ENCODE assay signal across 34 cellular contexts in the genomic region with DNA sequence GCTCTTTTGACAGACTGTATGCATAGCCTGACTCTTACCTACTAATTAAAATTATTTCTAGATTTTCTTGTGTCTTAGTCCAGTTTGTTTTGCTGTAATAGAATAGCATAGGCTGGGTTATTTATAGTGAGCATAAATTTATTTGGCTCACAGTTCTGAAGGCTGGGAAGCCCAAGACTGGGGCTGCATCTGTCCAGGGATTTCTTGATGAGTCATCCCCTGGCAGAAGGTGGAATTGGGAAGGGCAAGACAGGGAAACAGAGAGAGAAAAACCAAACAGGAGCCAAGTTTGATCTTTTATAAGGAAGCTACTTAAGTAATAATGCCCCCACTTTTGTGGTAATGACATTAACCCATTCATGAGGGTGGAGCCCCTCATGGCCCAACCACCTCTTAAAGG.
DNase-seq lines count a peak whose midpoint lies in the region; ATAC-seq and TF ChIP-seq lines count a peak whose summit lies in the region.
"Had no signal": no experiment of that assay in that cellular context is flagged by ENCODE, and none has a peak within 500 bp of the region (broad histone marks: within the 10 kb centered on the region; RNA-seq: fewer than 3 reads in every experiment).

No MANE protein-coding gene starts in this region.

- H3K27ac ChIP-seq in SU-DHL-6 (ENCODE audit: low read depth, low read length) (no peak overlapping the region), neural progenitor cell (no peak overlapping the region)
- no peak overlapping the region for H3K27ac ChIP-seq in CD8-positive, alpha-beta T cell (ENCODE audit: low read depth, low read length)
- H3K27ac ChIP-seq: 22Rv1, brain microvascular endothelial cell, C4-2B, KMS-11, pancreas, Peyer's patch, spleen, testis, VCaP had no signal

- peaks cover 6% of the 10 kb centered on the region for H3K4me1 Mint-ChIP-seq in neural progenitor cell
- H3K4me1 Mint-ChIP-seq in CD8-positive, alpha-beta T cell (ENCODE audit: low read depth): no peaks in the 10 kb centered on the region
- H3K4me1 Mint-ChIP-seq: activated CD4-positive, alpha-beta T cell treated with anti-CD3 and anti-CD28 coated beads for 36 hours; immature natural killer cell had no signal

- H2AFZ ChIP-seq in SU-DHL-6 (ENCODE audit: low read depth, low read length, severe bottlenecking): peak overlapping the region; percentile 62
- no peak overlapping the region for H2AFZ ChIP-seq in neural progenitor cell (replicated peaks)

- H3K4me3 ChIP-seq in MG63 (no peak overlapping the region), SU-DHL-6 (ENCODE audit: insufficient read depth, low read length, poor library complexity, severe bottlenecking) (no peak overlapping the region), neural progenitor cell (no peak overlapping the region)
- H3K4me3 ChIP-seq in CD8-positive, alpha-beta T cell (ENCODE audit: low read depth, low read length): no peak overlapping the region
- H3K4me3 ChIP-seq: pancreas, Peyer's patch, spleen, testis had no signal

- H3K79me2 ChIP-seq in SU-DHL-6 (ENCODE audit: insufficient read depth, low read length) (no peaks in the 10 kb centered on the region), neural progenitor cell (ENCODE audit: low read depth) (no peaks in the 10 kb centered on the region)

- ATAC-seq in CD8-positive, alpha-beta T cell: no peak
- ATAC-seq: activated CD4-positive, alpha-beta T cell treated with anti-CD3 and anti-CD28 coated beads for 36 hours; activated CD8-positive, alpha-beta T cell treated with anti-CD3 and anti-CD28 coated beads, Interleukin-2, amount 10 ng/mL, durations not matched to agents 7 days and 5 days; left colon; pancreas; right cardiac atrium had no signal

- H3F3A ChIP-seq in SU-DHL-6 (ENCODE audit: insufficient read depth) (no peaks in the 10 kb centered on the region), neural progenitor cell (ENCODE audit: low read depth) (no peaks in the 10 kb centered on the region)

- H3K4me1 ChIP-seq in neural progenitor cell: peaks cover 8% of the 10 kb centered on the region
- H3K4me1 ChIP-seq in CD8-positive, alpha-beta T cell (ENCODE audit: insufficient read depth, low read length): no peaks in the 10 kb centered on the region
- H3K4me1 ChIP-seq: pancreas, Peyer's patch, spleen, testis had no signal

- H3K36me3 ChIP-seq in MG63 (no peaks in the 10 kb centered on the region), SU-DHL-6 (ENCODE audit: low read length) (no peaks in the 10 kb centered on the region), neural progenitor cell (no peaks in the 10 kb centered on the region)
- no peaks in the 10 kb centered on the region for H3K36me3 ChIP-seq in CD8-positive, alpha-beta T cell (ENCODE audit: insufficient read depth, low read length)
- H3K36me3 ChIP-seq: brain microvascular endothelial cell, pancreas, Peyer's patch, spleen had no signal

- H3K9ac ChIP-seq in SU-DHL-6 (ENCODE audit: low read length) (no peak overlapping the region), neural progenitor cell (no peak overlapping the region)
- H3K9ac ChIP-seq: KMS-11 had no signal

- H3K27me3 ChIP-seq in MG63 (no peaks in the 10 kb centered on the region), SU-DHL-6 (ENCODE audit: low read length) (no peaks in the 10 kb centered on the region), neural progenitor cell (no peaks in the 10 kb centered on the region)
- no peaks in the 10 kb centered on the region for H3K27me3 ChIP-seq in CD8-positive, alpha-beta T cell (ENCODE audit: insufficient read depth, low read length)
- H3K27me3 ChIP-seq: brain microvascular endothelial cell, pancreas, Peyer's patch, spleen, testis had no signal

- H3K36me3 Mint-ChIP-seq in neural progenitor cell: no peaks in the 10 kb centered on the region
- H3K36me3 Mint-ChIP-seq in CD8-positive, alpha-beta T cell: no peaks in the 10 kb centered on the region
- H3K36me3 Mint-ChIP-seq: immature natural killer cell had no signal

- no peak for TF ChIP-seq CTCF in SU-DHL-6 (IDR thresholded peaks at IDR 0.05; ENCODE audit: insufficient read depth, low read length, poor library complexity, severe bottlenecking)
- TF ChIP-seq CTCF in neural progenitor cell (IDR thresholded peaks at IDR 0.05): no peak
- TF ChIP-seq CTCF in CD8-positive, alpha-beta T cell (IDR thresholded peaks at IDR 0.05): no peak

- H3K4me2 ChIP-seq in SU-DHL-6 (ENCODE audit: low read depth, low read length, poor library complexity, severe bottlenecking) (no peak overlapping the region), neural progenitor cell (no peak overlapping the region)
- H3K4me2 ChIP-seq: KMS-11 had no signal

- no peak overlapping the region for H3K4me3 Mint-ChIP-seq in neural progenitor cell
- H3K4me3 Mint-ChIP-seq in CD8-positive, alpha-beta T cell: no peak overlapping the region
- H3K4me3 Mint-ChIP-seq: activated CD4-positive, alpha-beta T cell treated with anti-CD3 and anti-CD28 coated beads for 36 hours; activated CD8-positive, alpha-beta T cell treated with anti-CD3 and anti-CD28 coated beads, Interleukin-2, amount 10 ng/mL, durations not matched to agents 7 days and 5 days; activated naive CD4-positive, alpha-beta T cell treated with anti-CD3 and anti-CD28 coated beads for 36 hours; immature natural killer cell; nephron; stimulated activated naive CD8-positive, alpha-beta T cell treated with anti-CD3 and anti-CD28 coated beads, Interleukin-15, Interleukin-2, amounts not matched to agents 100 ng/mL and 50 ng/mL, for 24 hours had no signal

- peak overlapping the region; percentile 35 for H3K27ac Mint-ChIP-seq in neural progenitor cell
- H3K27ac Mint-ChIP-seq in CD8-positive, alpha-beta T cell: no peak overlapping the region
- H3K27ac Mint-ChIP-seq: activated CD4-positive, alpha-beta T cell treated with anti-CD3 and anti-CD28 coated beads for 36 hours; activated CD8-positive, alpha-beta T cell treated with anti-CD3 and anti-CD28 coated beads, Interleukin-2, amount 10 ng/mL, durations not matched to agents 7 days and 5 days; activated naive CD4-positive, alpha-beta T cell treated with anti-CD3 and anti-CD28 coated beads for 36 hours; immature natural killer cell; nephron; stimulated activated naive CD8-positive, alpha-beta T cell treated with anti-CD3 and anti-CD28 coated beads, Interleukin-15, Interleukin-2, amounts not matched to agents 100 ng/mL and 50 ng/mL, for 24 hours had no signal

- intact Hi-C loops in CD8-positive, alpha-beta T cell (cut with DNase I, micrococcal nuclease): no loop called here

- DNase-seq in DMS53 (lab: John Stamatoyannopoulos, UW) (peak; percentile 38), DMS53 treated with DMSO at 0.1 percent for 48 hours (lab: John Stamatoyannopoulos, UW; ENCODE audit: unreplicated experiment) (no peak), MG63 (peak; percentile 31), neural progenitor cell (ENCODE audit: low spot score) (no peak), putamen (ENCODE audit: low spot score) (no peak)
- no peak for DNase-seq in effector CD8-positive, alpha-beta T cell (lab: John Stamatoyannopoulos, UW)
- DNase-seq in CD8-positive, alpha-beta T cell: no peak
- DNase-seq: activated CD4-positive, alpha-beta T cell treated with anti-CD3 and anti-CD28 coated beads for 36 hours; activated CD8-positive, alpha-beta T cell treated with anti-CD3 and anti-CD28 coated beads, Interleukin-2, amount 10 ng/mL, durations not matched to agents 7 days and 5 days; activated naive CD4-positive, alpha-beta T cell treated with anti-CD3 and anti-CD28 coated beads for 36 hours; brain microvascular endothelial cell; EL; immature natural killer cell; left colon; mammary epithelial cell; NCI-H1417 treated with DMSO at 0.1 percent for 48 hours; NCI-H2029 treated with DMSO at 0.1 percent for 48 hours; NCI-H510A treated with DMSO at 0.1 percent for 48 hours; pancreas; Peyer's patch; right cardiac atrium; SHP77 treated with DMSO at 0.1 percent for 48 hours; spleen; stimulated activated CD8-positive, alpha-beta memory T cell treated with anti-CD3 and anti-CD28 coated beads, Interleukin-4, amount 100 ng/mL, for 48 hours; SW 1271; T-helper 9 cell; testis had no signal

- POLR2A ChIA-PET in CD8-positive, alpha-beta T cell (lab: Charles Lee): no interaction called here

- H4K20me1 ChIP-seq in SU-DHL-6 (ENCODE audit: low read depth, low read length): no peaks in the 10 kb centered on the region
- H4K20me1 ChIP-seq in neural progenitor cell (ENCODE audit: low read depth): no peaks in the 10 kb centered on the region

- H3K9me3 ChIP-seq in MG63 (no peaks in the 10 kb centered on the region), SU-DHL-6 (ENCODE audit: insufficient read depth, low read length) (no peaks in the 10 kb centered on the region), neural progenitor cell (ENCODE audit: low read depth) (no peaks in the 10 kb centered on the region)
- H3K9me3 ChIP-seq in CD8-positive, alpha-beta T cell (ENCODE audit: low read length): no peaks in the 10 kb centered on the region
- H3K9me3 ChIP-seq: pancreas, Peyer's patch, spleen, testis had no signal

- peaks cover 2% of the 10 kb centered on the region for H3K27me3 Mint-ChIP-seq in neural progenitor cell (ENCODE audit: insufficient read depth, low read depth)
- no peaks in the 10 kb centered on the region for H3K27me3 Mint-ChIP-seq in CD8-positive, alpha-beta T cell (ENCODE audit: low read depth)
- H3K27me3 Mint-ChIP-seq: activated CD4-positive, alpha-beta T cell treated with anti-CD3 and anti-CD28 coated beads for 36 hours; stimulated activated naive CD8-positive, alpha-beta T cell treated with anti-CD3 and anti-CD28 coated beads, Interleukin-15, Interleukin-2, amounts not matched to agents 100 ng/mL and 50 ng/mL, for 24 hours had no signal

- H3K9me2 ChIP-seq in SU-DHL-6 (replicated peaks; ENCODE audit: insufficient read depth, low read length): no peaks in the 10 kb centered on the region

- CTCF ChIA-PET in CD8-positive, alpha-beta T cell (lab: Charles Lee): no interaction called here

- H3K9me3 Mint-ChIP-seq in neural progenitor cell: no peaks in the 10 kb centered on the region
- peaks cover 8% of the 10 kb centered on the region for H3K9me3 Mint-ChIP-seq in CD8-positive, alpha-beta T cell
- H3K9me3 Mint-ChIP-seq: nephron; stimulated activated naive CD8-positive, alpha-beta T cell treated with anti-CD3 and anti-CD28 coated beads, Interleukin-15, Interleukin-2, amounts not matched to agents 100 ng/mL and 50 ng/mL, for 24 hours had no signal

Comparison
In these comparisons a context has a peak if more than half of its experiments do, and no peak if none do; other contexts are left out.
1. DNase-seq: peak in DMS53 (single experiment) and MG63 (single experiment); none in DMS53 treated with DMSO at 0.1 percent for 48 hours (single experiment), neural progenitor cell (single experiment), effector CD8-positive, alpha-beta T cell (single experiment), CD8-positive, alpha-beta T cell (0 of 7) and putamen (single experiment).